Comparison of ENCODE assay signal across 26 cellular contexts in genomic region chr22:37832022-37832857, GRCh38. TPM values are rescaled to one million over a fixed set of nuclear protein-coding genes. Genes with fewer than 3 reads are reported as not detected.
DNase-seq lines count a peak whose midpoint lies in the region; ATAC-seq, FAIRE-seq and TF ChIP-seq lines count a peak whose summit lies in the region.
"Had no signal": no experiment of that assay in that cellular context is flagged by ENCODE, and none has a peak within 500 bp of the region (broad histone marks: within the 10 kb centered on the region; RNA-seq: fewer than 3 reads in every experiment).

No MANE protein-coding gene starts in this region.

- H2AK9ac ChIP-seq in IMR-90 (replicated peaks; ENCODE audit: low read depth, low read length, poor library complexity), result peak overlapping the region; percentile 42

- H3K79me2 ChIP-seq in HepG2 (ENCODE audit: insufficient read depth, low read length) (no peaks in the 10 kb centered on the region), osteoblast (ENCODE audit: insufficient read depth, low read length) (no peaks in the 10 kb centered on the region)

- no peak for FAIRE-seq in HepG2 (lab: Jason Lieb, UNC)
- FAIRE-seq: A204.1, D721Med, GM12878, GM19239, H54 had no signal

- H3K23ac ChIP-seq in IMR-90 (ENCODE audit: low read depth, low read length), result no peak overlapping the region

- H3K18ac ChIP-seq in IMR-90 (ENCODE audit: low read depth, low read length), result no peak overlapping the region

- dilution Hi-C loops in IMR-90 (cut with HindIII; ENCODE audit: low sequenced_read_pairs, unreplicated experiment), result no loop called here

- POLR2A ChIA-PET in IMR-90 (lab: Charles Lee; ENCODE audit: unreplicated experiment) (no interaction called here), HepG2 (lab: Yijun Ruan, JAX) (interaction anchor here (1.3 kb wide), 1 partner anchor 9 kb away, joined by 3 read pairs; the partner anchor contains the start of gene GALR3)
- POLR2A ChIA-PET in naive thymus-derived CD4-positive, alpha-beta T cell (lab: Charles Lee), result interaction anchor here (0.7 kb wide), 1 partner anchor 13 kb away, joined by 3 read pairs; no protein-coding TSS in a partner anchor

- H3K36me3 ChIP-seq in IMR-90 (ENCODE audit: control insufficient read depth, insufficient read depth, low read length) (peaks cover 41% of the 10 kb centered on the region), HepG2 (replicated peaks in 1 of 2; ENCODE audit: control insufficient read depth in 1 of 2, insufficient read depth in 2 of 2, low read length in 2 of 2) (peaks cover 34 to 57% of the 10 kb centered on the region in 2 experiments), osteoblast (ENCODE audit: insufficient read depth, low read length) (peaks cover 56% of the 10 kb centered on the region)
- peaks cover 0 to 54% (median 4%) of the 10 kb centered on the region in 3 experiments for H3K36me3 ChIP-seq in naive thymus-derived CD4-positive, alpha-beta T cell (ENCODE audit: control insufficient read depth in 2 of 3, insufficient read depth in 3 of 3, low read length in 3 of 3)

- no peak overlapping the region for H2BK120ac ChIP-seq in IMR-90 (ENCODE audit: low read depth, low read length)

- no peak overlapping the region for H4K8ac ChIP-seq in IMR-90 (ENCODE audit: low read depth in 2 of 2, low read length in 2 of 2)

- H2AFZ ChIP-seq in IMR-90 (replicated peaks; ENCODE audit: low read length, poor library complexity) (peak overlapping the region; percentile 21), HepG2 (ENCODE audit: low read length) (no peak overlapping the region), osteoblast (ENCODE audit: low read length) (no peak overlapping the region)

- no peak overlapping the region for H3K4ac ChIP-seq in IMR-90 (ENCODE audit: low read depth, low read length)

- H3K9me1 ChIP-seq in IMR-90 (ENCODE audit: insufficient read depth, low read length), result no peaks in the 10 kb centered on the region

- H2AK5ac ChIP-seq in IMR-90 (ENCODE audit: low read depth, low read length), result no peak overlapping the region

- H3K27me3 Mint-ChIP-seq in naive thymus-derived CD4-positive, alpha-beta T cell, result no peaks in the 10 kb centered on the region
- H3K27me3 Mint-ChIP-seq: CD4-positive, alpha-beta T cell; CD8-positive, alpha-beta memory T cell had no signal

- no peak overlapping the region for H4K91ac ChIP-seq in IMR-90 (ENCODE audit: insufficient read depth, low read depth, low read length)

- H3K79me1 ChIP-seq in IMR-90 (ENCODE audit: low read depth in 1 of 2, low read length in 2 of 2), result 0 out of 4 replicates have a peak, but pooled peaks cover 0 to 3% of the 10 kb centered on the region in 2 experiments

- TF ChIP-seq POLR2A in IMR-90 (IDR thresholded peaks at IDR 0.05; ENCODE audit: low read depth, low read length) (no peak), HepG2 (IDR thresholded peaks at IDR 0.05; ENCODE audit: insufficient read depth in 1 of 2, low read depth in 2 of 2, low read length in 2 of 2) (0 out of 4 replicates have a peak, but pooled peaks of 1 of the 2 experiments have one; percentile 10)

- peaks cover 0 to 1% (median 0%) of the 10 kb centered on the region in 11 donors for H3K9me3 Mint-ChIP-seq in naive thymus-derived CD4-positive, alpha-beta T cell
- H3K9me3 Mint-ChIP-seq: CD14-positive monocyte; CD4-positive, alpha-beta T cell; CD8-positive, alpha-beta memory T cell; HFFc6 had no signal

- CTCF ChIA-PET in IMR-90 (lab: Yijun Ruan, JAX) (no interaction called here), HepG2 (lab: Yijun Ruan, JAX; ENCODE audit: low intra/inter-chr PET ratio, low total read pairs) (no interaction called here)
- CTCF ChIA-PET in naive thymus-derived CD4-positive, alpha-beta T cell (lab: Charles Lee), result interaction anchor here (1.0 kb wide), 1 partner anchor 13 kb away, joined by 3 read pairs; no protein-coding TSS in a partner anchor

- TF ChIP-seq CTCF in IMR-90 (conservative IDR thresholded peaks at IDR 0.05; ENCODE audit: low read depth, low read length) (no peak), HepG2 (CRISPR knock-in tag; IDR thresholded peaks at IDR 0.05) (peak; percentile 41), osteoblast (IDR thresholded peaks at IDR 0.05; ENCODE audit: extremely low read depth, low read depth, low read length) (no peak)

- no peaks in the 10 kb centered on the region for H3K4me1 ChIP-seq in IMR-90 (ENCODE audit: control insufficient read depth, insufficient read depth, low read length)
- peaks cover 30% of the 10 kb centered on the region for H3K4me1 ChIP-seq in HepG2 (ENCODE audit: insufficient read depth, low read length)
- no peaks in the 10 kb centered on the region for H3K4me1 ChIP-seq in osteoblast (ENCODE audit: insufficient read depth, low read length)
- H3K4me1 ChIP-seq in naive thymus-derived CD4-positive, alpha-beta T cell (ENCODE audit: control insufficient read depth in 2 of 2, insufficient read depth in 2 of 2, low read length in 2 of 2), result no peaks in the 10 kb centered on the region
- H3K4me1 ChIP-seq: BE2C; BLaER1 treated with 17β-estradiol and CSF1 and Interleukin-3, amounts not matched to agents 10 nM and 100 nM; HAP-1 had no signal

- no peak overlapping the region for H3K27ac Mint-ChIP-seq in naive thymus-derived CD4-positive, alpha-beta T cell
- H3K27ac Mint-ChIP-seq: CD4-positive, alpha-beta T cell; HFFc6 had no signal

- H3K4me1 Mint-ChIP-seq in naive thymus-derived CD4-positive, alpha-beta T cell, result peaks cover 0 to 4% (median 0%) of the 10 kb centered on the region in 7 donors
- H3K4me1 Mint-ChIP-seq: CD14-positive monocyte; CD8-positive, alpha-beta memory T cell had no signal

- no peak for ATAC-seq in IMR-90 (ENCODE audit: low read depth)
- ATAC-seq in HepG2, result peak; percentile 80
- no peak for ATAC-seq in naive thymus-derived CD4-positive, alpha-beta T cell
- ATAC-seq in HG02642 (IDR thresholded peaks at IDR 0.05; ENCODE audit: poor library complexity, unreplicated experiment), result no peak
- ATAC-seq: GM12878 had no signal

- intact Hi-C loops in IMR-90 (cut with micrococcal nuclease), result no loop called here
- intact Hi-C loops in HepG2 (cut with micrococcal nuclease; ENCODE audit: unreplicated experiment), result no loop called here
- intact Hi-C loops in naive thymus-derived CD4-positive, alpha-beta T cell (cut with micrococcal nuclease), result no loop called here

- no peak overlapping the region for H2BK15ac ChIP-seq in IMR-90 (ENCODE audit: low read depth, low read length)

- H3K14ac ChIP-seq in IMR-90 (replicated peaks; ENCODE audit: low read depth, low read length), result no peak overlapping the region

- no peak overlapping the region for H3K27ac ChIP-seq in IMR-90 (ENCODE audit: insufficient read depth, low read length)
- H3K27ac ChIP-seq in HepG2 (ENCODE audit: extremely low read length, insufficient read depth, low read length), result peak overlapping the region; percentile 74
- H3K27ac ChIP-seq in osteoblast (ENCODE audit: low read depth, low read length), result no peak overlapping the region
- H3K27ac ChIP-seq in naive thymus-derived CD4-positive, alpha-beta T cell (ENCODE audit: low read depth, low read length), result no peak overlapping the region
- H3K27ac ChIP-seq: 22Rv1; BLaER1 treated with 17β-estradiol and CSF1 and Interleukin-3, amounts not matched to agents 10 nM and 100 nM had no signal

- BruUV-seq in IMR-90 (replicated peaks; lab: Mats Ljungman, UMichigan), result no TSS peak
- BruUV-seq in HepG2 (replicated peaks; lab: Mats Ljungman, UMichigan), result no TSS peak

- H3K56ac ChIP-seq in IMR-90 (ENCODE audit: extremely low read depth, insufficient read depth, low read length), result no peak overlapping the region

- no peak overlapping the region for H4K5ac ChIP-seq in IMR-90 (ENCODE audit: low read depth, low read length)

- no peak overlapping the region for H3K9ac ChIP-seq in IMR-90 (ENCODE audit: low read depth, low read length)
- peak overlapping the region; percentile 34; the same call in 1 of the 2 replicates for H3K9ac ChIP-seq in HepG2 (ENCODE audit: insufficient read depth, low read depth, low read length)

- in situ Hi-C loops in IMR-90 (cut with MboI; ENCODE audit: low sequenced_read_pairs), result no loop called here
- in situ Hi-C loops in HepG2 (cut with HindIII; ENCODE audit: extremely low pct_ligation_motif_present, low pct_unique_long_range_greater_than_20kb), result no loop called here

- H3K27me3 ChIP-seq in IMR-90 (ENCODE audit: control insufficient read depth, insufficient read depth, low read length) (no peaks in the 10 kb centered on the region), HepG2 (ENCODE audit: control insufficient read depth in 1 of 2, insufficient read depth in 2 of 2, low read length in 2 of 2) (no peaks in the 10 kb centered on the region), osteoblast (ENCODE audit: insufficient read depth, low read length) (no peaks in the 10 kb centered on the region)
- no peaks in the 10 kb centered on the region for H3K27me3 ChIP-seq in naive thymus-derived CD4-positive, alpha-beta T cell (ENCODE audit: control insufficient read depth in 2 of 2, insufficient read depth in 2 of 2, low read length in 2 of 2)
- H3K27me3 ChIP-seq: BE2C; BLaER1 treated with 17β-estradiol and CSF1 and Interleukin-3, amounts not matched to agents 10 nM and 100 nM had no signal

- no peaks in the 10 kb centered on the region for H3K9me3 ChIP-seq in IMR-90 (ENCODE audit: control insufficient read depth, insufficient read depth, low read length)
- no peaks in the 10 kb centered on the region for H3K9me3 ChIP-seq in HepG2 (ENCODE audit: low read length)
- H3K9me3 ChIP-seq in osteoblast (ENCODE audit: low read depth, low read length), result no peaks in the 10 kb centered on the region
- H3K9me3 ChIP-seq in naive thymus-derived CD4-positive, alpha-beta T cell (ENCODE audit: control insufficient read depth in 2 of 3, low read length in 3 of 3), result no peaks in the 10 kb centered on the region
- H3K9me3 ChIP-seq: BE2C; BLaER1 treated with 17β-estradiol and CSF1 and Interleukin-3, amounts not matched to agents 10 nM and 100 nM; HAP-1 had no signal

- no peak for DNase-seq in IMR-90
- peak; percentile 35 for DNase-seq in HepG2 (ENCODE audit: low spot score)
- DNase-seq in osteoblast (ENCODE audit: insufficient read length, low spot score, missing footprints), result peak; percentile 26
- no peak for DNase-seq in activated effector memory CD4-positive, alpha-beta T cell treated with anti-CD3 and anti-CD28 coated beads, Interleukin-2, amount 50 U/mL, for 16 hours
- no peak for DNase-seq in naive thymus-derived CD4-positive, alpha-beta T cell
- DNase-seq: AML-193; BE2C; CD4-positive, alpha-beta T cell; CD8-positive, alpha-beta memory T cell; DMS 273 treated with DMSO at 0.1 percent for 48 hours; DMS79; EL; GDM1; GOT3; HFFc6 had no signal

- H3K4me3 ChIP-seq in IMR-90 (ENCODE audit: insufficient read depth, low read depth, low read length) (no peak overlapping the region), HepG2 (replicated peaks in 1 of 3; ENCODE audit: insufficient read depth in 1 of 3, low read depth in 2 of 3, low read length in 3 of 3) (no peak overlapping the region), osteoblast (ENCODE audit: insufficient read depth, low read length) (no peak overlapping the region)
- no peak overlapping the region for H3K4me3 ChIP-seq in naive thymus-derived CD4-positive, alpha-beta T cell (ENCODE audit: low read length)
- H3K4me3 ChIP-seq: BLaER1 treated with 17β-estradiol and CSF1 and Interleukin-3, amounts not matched to agents 10 nM and 100 nM; GM12878; HAP-1 had no signal

- 96% methylated on average over 11 of the region's 16 CpGs; no CpG with 5 or more reads in 1 of the 2 experiments for WGBS in IMR-90 (ENCODE audit: extremely low coverage in 2 of 2, insufficient read length in 1 of 2), 2 experiments
- 49% methylated on average over 9 of the region's 16 CpGs for WGBS in HepG2 (ENCODE audit: low lambda C conversion rate)

- peaks cover 0 to 43% (median 12%) of the 10 kb centered on the region in 5 donors for H3K36me3 Mint-ChIP-seq in naive thymus-derived CD4-positive, alpha-beta T cell

- H2BK5ac ChIP-seq in IMR-90 (ENCODE audit: low read depth, low read length, poor library complexity, severe bottlenecking), result no peak overlapping the region

- H3K4me2 ChIP-seq in IMR-90 (ENCODE audit: low read depth, low read length) (no peak overlapping the region), HepG2 (ENCODE audit: low read depth, low read length) (peak overlapping the region; percentile 22; the same call in 1 of the 2 replicates), osteoblast (ENCODE audit: insufficient read depth, low read length) (no peak overlapping the region)
- H3K4me2 ChIP-seq: BLaER1 treated with 17β-estradiol and CSF1 and Interleukin-3, amounts not matched to agents 10 nM and 100 nM had no signal

- no peak for TF ChIP-seq RAD21 in IMR-90 (IDR thresholded peaks at IDR 0.05; ENCODE audit: low read length)
- TF ChIP-seq RAD21 in HepG2 (CRISPR knock-in tag; IDR thresholded peaks at IDR 0.05), result no peak

- no peak overlapping the region for H2BK20ac ChIP-seq in IMR-90 (ENCODE audit: low read depth, low read length)

- TF ChIP-seq EP300 in HepG2 (IDR thresholded peaks at IDR 0.05; ENCODE audit: low read depth in 2 of 2, low read length in 2 of 2) (0 out of 4 replicates have a peak, but pooled peaks of 1 of the 2 experiments have one; percentile 44), HepG2 (CRISPR knock-in tag; IDR thresholded peaks at IDR 0.05; ENCODE audit: borderline replicate concordance) (no peak)

- H4K20me1 ChIP-seq in IMR-90 (ENCODE audit: insufficient read depth, low read length), result no peaks in the 10 kb centered on the region
- H4K20me1 ChIP-seq in HepG2 (ENCODE audit: insufficient read depth, low read length), result no peaks in the 10 kb centered on the region
- H4K20me1 ChIP-seq in osteoblast (ENCODE audit: insufficient read depth, low read length), result no peaks in the 10 kb centered on the region

- H3K4me3 Mint-ChIP-seq in naive thymus-derived CD4-positive, alpha-beta T cell, result no peak overlapping the region
- H3K4me3 Mint-ChIP-seq: CD14-positive monocyte; CD4-positive, alpha-beta T cell; CD8-positive, alpha-beta memory T cell; HFFc6 had no signal

RNA-seq across cellular contexts. Expression of gene GALR3, which starts 9.1 kb away (rescaled TPM):
- total RNA-seq in IMR-90 (2012; rRNA removed) (not detected in 2 replicates), HepG2 (2016; rRNA removed; fragmentation: Illumina TruSeq; extraction: Trizol) (not detected in 2 replicates), osteoblast (not detected in 2 replicates)
- polyA plus RNA-seq in IMR-90 (2012; rRNA removed) (not detected in 2 replicates), HepG2 (2011; rRNA removed) (0.05 and 0.13 TPM in 2 replicates)
- not detected in 2 replicates for polyA plus RNA-seq in IMR-90 (2012; cell fraction: cytosol; rRNA removed)
- polyA plus RNA-seq in IMR-90 (2012; cell fraction: nucleus; rRNA removed; ENCODE audit: low replicate concordance), result 0.15 TPM in 1 of 2 replicates, not detected in the other
- not detected in 2 replicates for total RNA-seq in HepG2 (2016; cell fraction: cytosol; rRNA removed; fragmentation: Illumina TruSeq; extraction: Trizol; ENCODE audit: low read depth)
- total RNA-seq in HepG2 (2016; cell fraction: insoluble cytoplasmic fraction; rRNA removed; fragmentation: Illumina TruSeq; extraction: Trizol), result 0.15 TPM in 1 of 2 replicates, not detected in the other
- not detected in 2 replicates for total RNA-seq in HepG2 (2016; cell fraction: membrane; rRNA removed; fragmentation: Illumina TruSeq; extraction: Trizol)
- total RNA-seq in HepG2 (2016; cell fraction: nucleus; rRNA removed; fragmentation: Illumina TruSeq; extraction: Trizol), result not detected in 2 replicates
- 0.06 and 0.12 TPM in 2 replicates for polyA plus RNA-seq in HepG2 (2011; cell fraction: cytosol; rRNA removed)
- polyA plus RNA-seq in HepG2 (2011; cell fraction: nucleus; rRNA removed), result 1.1 and 1.7 TPM in 2 replicates
- polyA plus RNA-seq in HepG2 (2012), result not detected in 2 replicates
- 0.11 TPM in 1 of 2 replicates, not detected in the other for polyA plus RNA-seq in HepG2 (2016; cell fraction: cytosol; fragmentation: Illumina TruSeq; extraction: Trizol; ENCODE audit: low read depth)
- not detected in 2 replicates for polyA plus RNA-seq in HepG2 (2016; cell fraction: insoluble cytoplasmic fraction; fragmentation: Illumina TruSeq; extraction: Trizol; ENCODE audit: low read depth)
- polyA plus RNA-seq in HepG2 (2016; cell fraction: membrane; fragmentation: Illumina TruSeq; extraction: Trizol; ENCODE audit: low read depth), result not detected in 2 replicates
- polyA plus RNA-seq in HepG2 (2016; cell fraction: nucleus; fragmentation: Illumina TruSeq; extraction: Trizol; ENCODE audit: insufficient read depth, low read depth), result not detected in 2 replicates
- polyA minus RNA-seq in HepG2 (2011; rRNA and poly(A)+ RNA removed; ENCODE audit: low replicate concordance), result 1.8 TPM in 1 of 2 replicates, not detected in the other
- not detected in 2 replicates for polyA minus RNA-seq in HepG2 (2011; cell fraction: cytosol; rRNA and poly(A)+ RNA removed)
- polyA minus RNA-seq in HepG2 (2011; cell fraction: nucleus; rRNA and poly(A)+ RNA removed), result 0.77 TPM in 1 of 2 replicates, not detected in the other
- total RNA-seq in naive thymus-derived CD4-positive, alpha-beta T cell, result not detected
- not detected for polyA plus RNA-seq in naive thymus-derived CD4-positive, alpha-beta T cell
- total RNA-seq: CD4-positive, alpha-beta T cell; CD8-positive, alpha-beta memory T cell; GM12878; HFFc6 had no signal
- polyA plus RNA-seq: AG04450; CD14-positive monocyte; CD8-positive, alpha-beta memory T cell; GM12878 had no signal

RNA-seq across cellular contexts. Expression of gene ANKRD54, which starts 11.9 kb away (rescaled TPM):
- total RNA-seq in IMR-90 (2012; rRNA removed) (18.5 and 20.3 TPM in 2 replicates), HepG2 (2016; rRNA removed; fragmentation: Illumina TruSeq; extraction: Trizol) (31.9 and 33.6 TPM in 2 replicates), osteoblast (20.6 and 23.9 TPM in 2 replicates)
- polyA plus RNA-seq in IMR-90 (2012; rRNA removed) (31.3 and 31.5 TPM in 2 replicates), HepG2 (2011; rRNA removed) (28.5 and 33.1 TPM in 2 replicates)
- polyA plus RNA-seq in IMR-90 (2012; cell fraction: cytosol; rRNA removed), result 27.1 and 36.8 TPM in 2 replicates
- polyA plus RNA-seq in IMR-90 (2012; cell fraction: nucleus; rRNA removed; ENCODE audit: low replicate concordance), result 46.2 and 142 TPM in 2 replicates
- 14.6 and 15.2 TPM in 2 replicates for total RNA-seq in HepG2 (2016; cell fraction: cytosol; rRNA removed; fragmentation: Illumina TruSeq; extraction: Trizol; ENCODE audit: low read depth)
- total RNA-seq in HepG2 (2016; cell fraction: insoluble cytoplasmic fraction; rRNA removed; fragmentation: Illumina TruSeq; extraction: Trizol), result 27.3 and 32.7 TPM in 2 replicates
- 29.4 and 34.6 TPM in 2 replicates for total RNA-seq in HepG2 (2016; cell fraction: membrane; rRNA removed; fragmentation: Illumina TruSeq; extraction: Trizol)
- 20.7 and 24.5 TPM in 2 replicates for total RNA-seq in HepG2 (2016; cell fraction: nucleus; rRNA removed; fragmentation: Illumina TruSeq; extraction: Trizol)
- polyA plus RNA-seq in HepG2 (2011; cell fraction: cytosol; rRNA removed), result 17.8 and 30.6 TPM in 2 replicates
- polyA plus RNA-seq in HepG2 (2011; cell fraction: nucleus; rRNA removed), result 64.2 and 84.7 TPM in 2 replicates
- 14.5 and 14.8 TPM in 2 replicates for polyA plus RNA-seq in HepG2 (2012)
- 12.7 and 16.5 TPM in 2 replicates for polyA plus RNA-seq in HepG2 (2016; cell fraction: cytosol; fragmentation: Illumina TruSeq; extraction: Trizol; ENCODE audit: low read depth)
- 32.6 and 37.8 TPM in 2 replicates for polyA plus RNA-seq in HepG2 (2016; cell fraction: insoluble cytoplasmic fraction; fragmentation: Illumina TruSeq; extraction: Trizol; ENCODE audit: low read depth)
- 25.4 and 26.8 TPM in 2 replicates for polyA plus RNA-seq in HepG2 (2016; cell fraction: membrane; fragmentation: Illumina TruSeq; extraction: Trizol; ENCODE audit: low read depth)
- polyA plus RNA-seq in HepG2 (2016; cell fraction: nucleus; fragmentation: Illumina TruSeq; extraction: Trizol; ENCODE audit: insufficient read depth, low read depth), result 46.2 and 51.6 TPM in 2 replicates
- 44.8 and 54.2 TPM in 2 replicates for polyA minus RNA-seq in HepG2 (2011; rRNA and poly(A)+ RNA removed; ENCODE audit: low replicate concordance)
- 12.0 and 15.7 TPM in 2 replicates for polyA minus RNA-seq in HepG2 (2011; cell fraction: cytosol; rRNA and poly(A)+ RNA removed)
- polyA minus RNA-seq in HepG2 (2011; cell fraction: nucleus; rRNA and poly(A)+ RNA removed), result 13.5 and 14.0 TPM in 2 replicates
- 10 to 100 TPM; 18.9 to 26.2 (median 20.4) TPM for total RNA-seq in naive thymus-derived CD4-positive, alpha-beta T cell
- 10 to 100 TPM; 14.3 to 18.5 TPM for polyA plus RNA-seq in naive thymus-derived CD4-positive, alpha-beta T cell

RNA-seq across cellular contexts. Expression of gene EIF3L, which starts 17.0 kb away (rescaled TPM):
- total RNA-seq in IMR-90 (2012; rRNA removed) (464 and 593 TPM in 2 replicates), HepG2 (2016; rRNA removed; fragmentation: Illumina TruSeq; extraction: Trizol) (514 and 695 TPM in 2 replicates), osteoblast (280 and 330 TPM in 2 replicates)
- polyA plus RNA-seq in IMR-90 (2012; rRNA removed) (354 and 391 TPM in 2 replicates), HepG2 (2011; rRNA removed) (731 and 793 TPM in 2 replicates)
- polyA plus RNA-seq in IMR-90 (2012; cell fraction: cytosol; rRNA removed), result 183 and 246 TPM in 2 replicates
- 89.0 and 188 TPM in 2 replicates for polyA plus RNA-seq in IMR-90 (2012; cell fraction: nucleus; rRNA removed; ENCODE audit: low replicate concordance)
- 243 and 303 TPM in 2 replicates for total RNA-seq in HepG2 (2016; cell fraction: cytosol; rRNA removed; fragmentation: Illumina TruSeq; extraction: Trizol; ENCODE audit: low read depth)
- total RNA-seq in HepG2 (2016; cell fraction: insoluble cytoplasmic fraction; rRNA removed; fragmentation: Illumina TruSeq; extraction: Trizol), result 490 and 695 TPM in 2 replicates
- 762 and 870 TPM in 2 replicates for total RNA-seq in HepG2 (2016; cell fraction: membrane; rRNA removed; fragmentation: Illumina TruSeq; extraction: Trizol)
- total RNA-seq in HepG2 (2016; cell fraction: nucleus; rRNA removed; fragmentation: Illumina TruSeq; extraction: Trizol), result 260 and 289 TPM in 2 replicates
- 709 and 837 TPM in 2 replicates for polyA plus RNA-seq in HepG2 (2011; cell fraction: cytosol; rRNA removed)
- 198 TPM in 2 replicates for polyA plus RNA-seq in HepG2 (2011; cell fraction: nucleus; rRNA removed)
- polyA plus RNA-seq in HepG2 (2012), result 793 and 993 TPM in 2 replicates
- polyA plus RNA-seq in HepG2 (2016; cell fraction: cytosol; fragmentation: Illumina TruSeq; extraction: Trizol; ENCODE audit: low read depth), result 256 and 328 TPM in 2 replicates
- 558 and 645 TPM in 2 replicates for polyA plus RNA-seq in HepG2 (2016; cell fraction: insoluble cytoplasmic fraction; fragmentation: Illumina TruSeq; extraction: Trizol; ENCODE audit: low read depth)
- polyA plus RNA-seq in HepG2 (2016; cell fraction: membrane; fragmentation: Illumina TruSeq; extraction: Trizol; ENCODE audit: low read depth), result 640 and 832 TPM in 2 replicates
- 328 and 345 TPM in 2 replicates for polyA plus RNA-seq in HepG2 (2016; cell fraction: nucleus; fragmentation: Illumina TruSeq; extraction: Trizol; ENCODE audit: insufficient read depth, low read depth)
- 689 and 781 TPM in 2 replicates for polyA minus RNA-seq in HepG2 (2011; rRNA and poly(A)+ RNA removed; ENCODE audit: low replicate concordance)
- 221 and 268 TPM in 2 replicates for polyA minus RNA-seq in HepG2 (2011; cell fraction: cytosol; rRNA and poly(A)+ RNA removed)
- polyA minus RNA-seq in HepG2 (2011; cell fraction: nucleus; rRNA and poly(A)+ RNA removed), result 133 and 175 TPM in 2 replicates
- 100 to 1,000 TPM; 383 to 586 (median 525) TPM for total RNA-seq in naive thymus-derived CD4-positive, alpha-beta T cell
- 100 to 1,000 TPM; 338 to 419 TPM for polyA plus RNA-seq in naive thymus-derived CD4-positive, alpha-beta T cell

RNA-seq across cellular contexts. Expression of gene GCAT, which starts 24.5 kb away (rescaled TPM):
- total RNA-seq in IMR-90 (2012; rRNA removed), result 25.6 and 32.3 TPM in 2 replicates
- 20.6 and 26.2 TPM in 2 replicates for polyA plus RNA-seq in IMR-90 (2012; rRNA removed)
- 18.9 and 29.8 TPM in 2 replicates for polyA plus RNA-seq in IMR-90 (2012; cell fraction: cytosol; rRNA removed)
- 15.8 and 38.2 TPM in 2 replicates for polyA plus RNA-seq in IMR-90 (2012; cell fraction: nucleus; rRNA removed; ENCODE audit: low replicate concordance)
- 50.3 and 56.8 TPM in 2 replicates for total RNA-seq in HepG2 (2016; rRNA removed; fragmentation: Illumina TruSeq; extraction: Trizol)
- total RNA-seq in HepG2 (2016; cell fraction: cytosol; rRNA removed; fragmentation: Illumina TruSeq; extraction: Trizol; ENCODE audit: low read depth), result 23.1 and 31.8 TPM in 2 replicates
- 52.6 and 58.0 TPM in 2 replicates for total RNA-seq in HepG2 (2016; cell fraction: insoluble cytoplasmic fraction; rRNA removed; fragmentation: Illumina TruSeq; extraction: Trizol)
- 32.9 and 38.6 TPM in 2 replicates for total RNA-seq in HepG2 (2016; cell fraction: membrane; rRNA removed; fragmentation: Illumina TruSeq; extraction: Trizol)
- total RNA-seq in HepG2 (2016; cell fraction: nucleus; rRNA removed; fragmentation: Illumina TruSeq; extraction: Trizol), result 22.7 and 25.7 TPM in 2 replicates
- 24.6 and 28.0 TPM in 2 replicates for polyA plus RNA-seq in HepG2 (2011; rRNA removed)
- 15.8 and 37.3 TPM in 2 replicates for polyA plus RNA-seq in HepG2 (2011; cell fraction: cytosol; rRNA removed)
- polyA plus RNA-seq in HepG2 (2011; cell fraction: nucleus; rRNA removed), result 35.2 and 54.6 TPM in 2 replicates
- polyA plus RNA-seq in HepG2 (2012), result 10.3 and 20.4 TPM in 2 replicates
- 22.8 and 31.3 TPM in 2 replicates for polyA plus RNA-seq in HepG2 (2016; cell fraction: cytosol; fragmentation: Illumina TruSeq; extraction: Trizol; ENCODE audit: low read depth)
- 55.4 and 57.3 TPM in 2 replicates for polyA plus RNA-seq in HepG2 (2016; cell fraction: insoluble cytoplasmic fraction; fragmentation: Illumina TruSeq; extraction: Trizol; ENCODE audit: low read depth)
- polyA plus RNA-seq in HepG2 (2016; cell fraction: membrane; fragmentation: Illumina TruSeq; extraction: Trizol; ENCODE audit: low read depth), result 28.0 and 32.8 TPM in 2 replicates
- polyA plus RNA-seq in HepG2 (2016; cell fraction: nucleus; fragmentation: Illumina TruSeq; extraction: Trizol; ENCODE audit: insufficient read depth, low read depth), result 37.4 and 40.9 TPM in 2 replicates
- 8.3 and 44.9 TPM in 2 replicates for polyA minus RNA-seq in HepG2 (2011; rRNA and poly(A)+ RNA removed; ENCODE audit: low replicate concordance)
- 21.9 and 27.6 TPM in 2 replicates for polyA minus RNA-seq in HepG2 (2011; cell fraction: cytosol; rRNA and poly(A)+ RNA removed)
- 18.2 TPM in 2 replicates for polyA minus RNA-seq in HepG2 (2011; cell fraction: nucleus; rRNA and poly(A)+ RNA removed)
- 25.9 and 26.8 TPM in 2 replicates for total RNA-seq in osteoblast
- total RNA-seq in naive thymus-derived CD4-positive, alpha-beta T cell, result 10 to 100 TPM in 1 of 5 experiments, 1 to 10 TPM in 4; 1.1 to 14.6 (median 5.4) TPM
- polyA plus RNA-seq in naive thymus-derived CD4-positive, alpha-beta T cell, result 1 to 10 TPM; 7.8 to 8.1 TPM

Comparison
In these comparisons a context has a peak if more than half of its experiments do, and no peak if none do; other contexts are left out.
1. DNase-seq: peak in HepG2 (single experiment) and osteoblast (single experiment); none in IMR-90 (single experiment), activated effector memory CD4-positive, alpha-beta T cell treated with anti-CD3 and anti-CD28 coated beads, Interleukin-2, amount 50 U/mL, for 16 hours (single experiment) and naive thymus-derived CD4-positive, alpha-beta T cell (0 of 9).